In genomic region chr2:104447831-104448434, GRCh38 we compare ENCODE assay signal across 9 cellular contexts.
DNase-seq lines count a peak whose midpoint lies in the region; ATAC-seq and TF ChIP-seq lines count a peak whose summit lies in the region.
"Had no signal": no experiment of that assay in that cellular context is flagged by ENCODE, and none has a peak within 500 bp of the region (broad histone marks: within the 10 kb centered on the region; RNA-seq: fewer than 3 reads in every experiment).

No MANE protein-coding gene starts in this region.

- peaks cover 10% of the 10 kb centered on the region for H3K4me1 Mint-ChIP-seq in CD8-positive, alpha-beta T cell (ENCODE audit: low read depth)

- 20% methylated on average over 2 of the region's 2 CpGs for WGBS in right lobe of liver (ENCODE audit: insufficient coverage, low coverage, low lambda C conversion rate, missing lambda C conversion rate)

- H3K27ac Mint-ChIP-seq in CD8-positive, alpha-beta T cell: no peak overlapping the region

- H3K27me3 ChIP-seq in CD8-positive, alpha-beta T cell (ENCODE audit: insufficient read depth, low read length): no peaks in the 10 kb centered on the region
- H3K27me3 ChIP-seq in RWPE2 (ENCODE audit: insufficient read depth, poor library complexity, severe bottlenecking): peaks cover 12% of the 10 kb centered on the region
- H3K27me3 ChIP-seq in right lobe of liver: no peaks in the 10 kb centered on the region

- no peaks in the 10 kb centered on the region for H3K9me3 Mint-ChIP-seq in CD8-positive, alpha-beta T cell

- H3K4me1 ChIP-seq in CD8-positive, alpha-beta T cell (ENCODE audit: insufficient read depth, low read length): no peaks in the 10 kb centered on the region
- H3K4me1 ChIP-seq in RWPE2 (ENCODE audit: insufficient read depth, poor library complexity, severe bottlenecking) (no peaks in the 10 kb centered on the region), right lobe of liver (no peaks in the 10 kb centered on the region)

- TF ChIP-seq CTCF in CD8-positive, alpha-beta T cell (IDR thresholded peaks at IDR 0.05): no peak
- TF ChIP-seq CTCF in RWPE2 (IDR thresholded peaks at IDR 0.05; ENCODE audit: poor library complexity, severe bottlenecking): peak; percentile 17
- TF ChIP-seq CTCF in right lobe of liver (IDR thresholded peaks at IDR 0.05): peak; percentile 37 to 55 (median 49)

- H3K4me3 ChIP-seq in CD8-positive, alpha-beta T cell (ENCODE audit: low read depth, low read length): no peak overlapping the region
- no peak overlapping the region for H3K4me3 ChIP-seq in RWPE2 (ENCODE audit: severe bottlenecking)
- peak overlapping the region in 2 of 3 donors; percentile 35 to 46 for H3K4me3 ChIP-seq in right lobe of liver

- no peak for DNase-seq in CD8-positive, alpha-beta T cell
- DNase-seq in RWPE2 (ENCODE audit: low spot score) (no peak), right lobe of liver (no peak)
- no peak for DNase-seq in activated CD4-positive, CD25-positive, alpha-beta regulatory T cell (lab: John Stamatoyannopoulos, UW)
- DNase-seq in stimulated activated naive CD4-positive, alpha-beta T cell treated with Interleukin-2 at 50 U/mL for 16 hours (lab: John Stamatoyannopoulos, UW): no peak
- DNase-seq: posterior cingulate gyrus had no signal

- no peak for TF ChIP-seq POLR2A in right lobe of liver (IDR thresholded peaks at IDR 0.05)

- no peaks in the 10 kb centered on the region for H3K9me3 ChIP-seq in CD8-positive, alpha-beta T cell (ENCODE audit: low read length)
- H3K9me3 ChIP-seq in RWPE2 (ENCODE audit: severe bottlenecking) (no peaks in the 10 kb centered on the region), right lobe of liver (no peaks in the 10 kb centered on the region)

- POLR2A ChIA-PET in CD8-positive, alpha-beta T cell (lab: Charles Lee): interaction anchor here (1.5 kb wide), 1 partner anchor 69 kb away, joined by 3 read pairs; no protein-coding TSS in a partner anchor

- H3K36me3 ChIP-seq in CD8-positive, alpha-beta T cell (ENCODE audit: insufficient read depth, low read length): no peaks in the 10 kb centered on the region
- H3K36me3 ChIP-seq in RWPE2 (ENCODE audit: low read depth) (no peaks in the 10 kb centered on the region), right lobe of liver (no peaks in the 10 kb centered on the region)

- no peaks in the 10 kb centered on the region for H3K36me3 Mint-ChIP-seq in CD8-positive, alpha-beta T cell

- ATAC-seq in CD8-positive, alpha-beta T cell: no peak
- ATAC-seq in GM18870 (IDR thresholded peaks at IDR 0.05; ENCODE audit: unreplicated experiment) (peak; percentile 49), RWPE2 (ENCODE audit: low read depth) (no peak), right lobe of liver (peak; percentile 73 to 86 (median 82)), GM21515 (IDR thresholded peaks at IDR 0.05; ENCODE audit: unreplicated experiment) (no peak), GM19395 (IDR thresholded peaks at IDR 0.05; ENCODE audit: unreplicated experiment) (no peak)

- no peaks in the 10 kb centered on the region for H3K27me3 Mint-ChIP-seq in CD8-positive, alpha-beta T cell (ENCODE audit: low read depth)

- H3K27ac ChIP-seq in CD8-positive, alpha-beta T cell (ENCODE audit: low read depth, low read length): no peak overlapping the region
- no peak overlapping the region for H3K27ac ChIP-seq in RWPE2 (ENCODE audit: poor library complexity, severe bottlenecking)
- peak overlapping the region in 1 of 3 donors; percentile 54 for H3K27ac ChIP-seq in right lobe of liver

- intact Hi-C loops in CD8-positive, alpha-beta T cell (cut with DNase I, micrococcal nuclease): no loop called here
- intact Hi-C loops in right lobe of liver (cut with DNase I): no loop called here

- CTCF ChIA-PET in CD8-positive, alpha-beta T cell (lab: Charles Lee): interaction anchor here (1.0 kb wide), 1 partner anchor 9 kb away, joined by 3 read pairs; no protein-coding TSS in a partner anchor

- H3K4me3 Mint-ChIP-seq in CD8-positive, alpha-beta T cell: peak overlapping the region; percentile 30

Comparison
In these comparisons a context has a peak if more than half of its experiments do, and no peak if none do; other contexts are left out.
1. ATAC-seq: peak in GM18870 (single experiment) and right lobe of liver (4 of 4); none in CD8-positive, alpha-beta T cell (single experiment), RWPE2 (single experiment), GM21515 (single experiment) and GM19395 (single experiment).
2. H3K4me3 ChIP-seq: peak in right lobe of liver (2 of 3); none in CD8-positive, alpha-beta T cell (single experiment) and RWPE2 (single experiment).